Comparison of ENCODE assay signal across 19 cellular contexts in genomic region chr10:12160664-12161063, GRCh38.
"Had no signal": no experiment of that assay in that cellular context is flagged by ENCODE, and none has a peak within 500 bp of the region (broad histone marks: within the 10 kb centered on the region; RNA-seq: fewer than 3 reads in every experiment).

No MANE protein-coding gene starts in this region.

- DNase-seq: IMR-90, Kasumi-1, MM.1S, NCI-H1092 treated with DMSO at 0.1 percent for 48 hours, NCI-H1436, NCI-H187, NCI-H2029, NCI-H2081 treated with DMSO at 0.1 percent for 48 hours, NCI-H2171, NCI-H226, NCI-H446, NCI-H510A, NCI-H524 treated with DMSO at 0.1 percent for 48 hours, NCI-H69, NCI-H774, Right ventricle myocardium superior, RPMI8226, SIG-M5 had no signal

- ATAC-seq: HepG2 had no signal
